Comparison of ENCODE assay signal across 8 cellular contexts in the genomic region with DNA sequence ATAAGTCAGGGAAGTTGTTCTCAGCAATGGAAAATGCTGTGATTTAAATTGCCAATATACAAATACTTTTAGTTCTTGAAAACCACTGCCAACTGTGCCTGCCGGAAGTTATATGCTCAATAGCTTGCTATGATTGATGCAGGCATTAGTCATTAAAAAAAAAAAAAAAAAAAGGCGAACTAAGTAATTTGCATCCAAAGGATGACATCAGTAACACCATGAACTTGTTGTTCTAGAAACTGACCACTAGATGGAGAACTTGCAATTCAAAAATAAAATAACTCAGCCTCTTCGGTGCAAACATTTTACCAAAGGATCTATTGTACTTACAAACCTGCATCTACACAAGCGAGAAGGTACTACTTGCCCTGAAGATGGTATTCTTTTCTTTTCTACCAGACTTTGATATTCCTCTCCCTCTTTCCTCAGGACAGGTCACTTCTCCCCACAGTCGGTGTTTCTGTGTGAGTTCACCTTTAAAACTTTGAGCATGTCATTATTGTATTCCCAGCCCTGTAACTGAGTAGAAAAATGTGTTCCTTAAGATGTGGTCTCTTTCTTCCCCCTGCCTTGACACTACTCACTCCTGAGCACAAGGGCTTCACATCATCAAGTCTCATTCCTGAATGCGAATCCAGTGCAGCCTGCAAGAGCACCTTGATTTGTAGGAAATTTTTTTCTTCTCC.
A peak's percentile ranks its signal among the peaks of the same experiment; 100 is the strongest.
DNase-seq lines count a peak whose midpoint lies in the region; ATAC-seq and TF ChIP-seq lines count a peak whose summit lies in the region.

No MANE protein-coding gene starts in this region.

- H3K27ac Mint-ChIP-seq in activated naive CD4-positive, alpha-beta T cell treated with anti-CD3 and anti-CD28 coated beads for 36 hours: no peak overlapping the region
- peak overlapping the region; percentile 43; the same call in 1 of the 2 replicates for H3K27ac Mint-ChIP-seq in GM23338

- ATAC-seq in GM23338 (peak; percentile 70), lung (ENCODE audit: insufficient read depth, low FRiP score) (peak; percentile 45)

- BruUV-seq in OCI-LY7 (replicated peaks; lab: Mats Ljungman, UMichigan): no TSS peak

- H3K9me3 ChIP-seq in OCI-LY7 (ENCODE audit: low read length) (no peaks in the 10 kb centered on the region), lung (ENCODE audit: control insufficient read depth in 2 of 2, insufficient read depth in 1 of 2, low read length in 1 of 2) (no peaks in the 10 kb centered on the region), vagina (no peaks in the 10 kb centered on the region)

- H3K36me3 ChIP-seq in GM23338 (ENCODE audit: insufficient read depth) (no peaks in the 10 kb centered on the region), KMS-11 (ENCODE audit: insufficient read depth) (no peaks in the 10 kb centered on the region), OCI-LY7 (ENCODE audit: insufficient read depth, low read length) (no peaks in the 10 kb centered on the region), lung (ENCODE audit: control insufficient read depth in 2 of 2, insufficient read depth in 2 of 2, low read length in 2 of 2) (no peaks in the 10 kb centered on the region), vagina (no peaks in the 10 kb centered on the region)

- H3K9me3 Mint-ChIP-seq in activated naive CD4-positive, alpha-beta T cell treated with anti-CD3 and anti-CD28 coated beads for 36 hours: no peaks in the 10 kb centered on the region
- H3K9me3 Mint-ChIP-seq in GM23338: no peaks in the 10 kb centered on the region

- peak; percentile 26 for DNase-seq in activated naive CD4-positive, alpha-beta T cell treated with anti-CD3 and anti-CD28 coated beads for 36 hours
- no peak for DNase-seq in activated naive CD4-positive, alpha-beta T cell treated with Interleukin-2 at 50 U/mL for 16 hours
- DNase-seq in GM23338 (ENCODE audit: low spot score): peak; percentile 80
- peak; percentile 60 for DNase-seq in OCI-LY7 (ENCODE audit: low spot score)
- no peak for DNase-seq in coronary artery (ENCODE audit: low spot score)
- DNase-seq in lung (ENCODE audit: low spot score): no peak
- no peak for DNase-seq in vagina (ENCODE audit: extremely low spot score in 2 of 2)

- CTCF ChIA-PET in activated naive CD4-positive, alpha-beta T cell treated with anti-CD3 and anti-CD28 coated beads for 36 hours (lab: Charles Lee): interaction anchor here (1.2 to 1.8 kb wide), 2 partner anchors 12 to 20 kb away, joined by 4 to 5 read pairs; no protein-coding TSS in a partner anchor
- CTCF ChIA-PET in OCI-LY7 (lab: Charles Lee; ENCODE audit: unreplicated experiment): no interaction called here

- H3K4me3 ChIP-seq in GM23338: no peak overlapping the region
- no peak overlapping the region for H3K4me3 ChIP-seq in KMS-11 (IDR thresholded peaks at IDR 0.05; ENCODE audit: insufficient read depth, low read depth, low read length)
- no peak overlapping the region for H3K4me3 ChIP-seq in OCI-LY7 (ENCODE audit: low read depth, low read length, poor library complexity, severe bottlenecking)
- no peak overlapping the region for H3K4me3 ChIP-seq in coronary artery
- no peak overlapping the region for H3K4me3 ChIP-seq in lung
- H3K4me3 ChIP-seq in vagina: no peak overlapping the region

- H3K27ac ChIP-seq in GM23338 (ENCODE audit: low read depth) (no peak overlapping the region), KMS-11 (no peak overlapping the region), OCI-LY7 (ENCODE audit: low read depth, low read length, poor library complexity, severe bottlenecking) (no peak overlapping the region), coronary artery (no peak overlapping the region), lung (ENCODE audit: low read depth in 1 of 2, low read length in 1 of 2) (no peak overlapping the region), vagina (no peak overlapping the region)

- H3K4me3 Mint-ChIP-seq in activated naive CD4-positive, alpha-beta T cell treated with anti-CD3 and anti-CD28 coated beads for 36 hours: no peak overlapping the region
- no peak overlapping the region for H3K4me3 Mint-ChIP-seq in GM23338

- TF ChIP-seq CTCF in GM23338 (conservative IDR thresholded peaks at IDR 0.05; ENCODE audit: low read depth in 2 of 2) (peak; percentile 62 to 64), KMS-11 (conservative IDR thresholded peaks at IDR 0.05; ENCODE audit: low read depth, low read length) (peak; percentile 85), OCI-LY7 (conservative IDR thresholded peaks at IDR 0.05; ENCODE audit: low read length) (peak; percentile 83), coronary artery (IDR thresholded peaks at IDR 0.05) (peak; percentile 60), lung (IDR thresholded peaks at IDR 0.05; ENCODE audit: control extremely low read depth, extremely low read depth) (peak; percentile 44), vagina (IDR thresholded peaks at IDR 0.05) (peak in 2 of 3 experiments; percentile 8 to 50)

- intact Hi-C loops in activated naive CD4-positive, alpha-beta T cell treated with anti-CD3 and anti-CD28 coated beads for 36 hours (cut with micrococcal nuclease): loop anchor here (1.0 to 5.0 kb wide), 7 partner anchors 86 to 1173 kb away; a partner anchor contains a TSS
- intact Hi-C loops in OCI-LY7 (cut with micrococcal nuclease; ENCODE audit: unreplicated experiment): loop anchor here (2.0 to 10.0 kb wide), 3 partner anchors 695 to 914 kb away; no protein-coding TSS in a partner anchor
- intact Hi-C loops in vagina (cut with DNase I): loop anchor here (5.0 kb wide), 1 partner anchor 814 kb away; no protein-coding TSS in a partner anchor

- H3K36me3 Mint-ChIP-seq in activated naive CD4-positive, alpha-beta T cell treated with anti-CD3 and anti-CD28 coated beads for 36 hours (ENCODE audit: low read depth): no peaks in the 10 kb centered on the region
- H3K36me3 Mint-ChIP-seq in GM23338 (ENCODE audit: low read depth): no peaks in the 10 kb centered on the region

- no peak overlapping the region for H3K4me2 ChIP-seq in GM23338
- H3K4me2 ChIP-seq in KMS-11: no peak overlapping the region
- no peak overlapping the region for H3K4me2 ChIP-seq in OCI-LY7 (ENCODE audit: low read length)

- WGBS in lung, 2 donors: 18 to 26% methylated on average over 6 of the region's 6 CpGs

- POLR2A ChIA-PET in OCI-LY7 (lab: Charles Lee): no interaction called here

- H2AFZ ChIP-seq in GM23338 (no peak overlapping the region; the same call in 1 of the 2 replicates), KMS-11 (ENCODE audit: low read depth) (no peak overlapping the region), OCI-LY7 (ENCODE audit: low read length) (no peak overlapping the region; the same call in 1 of the 2 replicates)

- H3K27me3 ChIP-seq in GM23338 (ENCODE audit: insufficient read depth): no peaks in the 10 kb centered on the region
- no peaks in the 10 kb centered on the region for H3K27me3 ChIP-seq in KMS-11 (ENCODE audit: insufficient read depth, low read depth)
- H3K27me3 ChIP-seq in lung (ENCODE audit: control insufficient read depth, insufficient read depth): no peaks in the 10 kb centered on the region
- H3K27me3 ChIP-seq in vagina: no peaks in the 10 kb centered on the region

- H3K9me2 ChIP-seq in GM23338 (ENCODE audit: insufficient read depth) (no peaks in the 10 kb centered on the region), OCI-LY7 (ENCODE audit: insufficient read depth, low read length) (no peaks in the 10 kb centered on the region)

- H3K4me1 Mint-ChIP-seq in activated naive CD4-positive, alpha-beta T cell treated with anti-CD3 and anti-CD28 coated beads for 36 hours (ENCODE audit: low read depth): peaks cover 5% of the 10 kb centered on the region
- peaks cover 5% of the 10 kb centered on the region for H3K4me1 Mint-ChIP-seq in GM23338

- H3K79me2 ChIP-seq in GM23338 (replicated peaks; ENCODE audit: insufficient read depth): no peaks in the 10 kb centered on the region
- H3K79me2 ChIP-seq in KMS-11 (ENCODE audit: insufficient read depth, low read depth): no peaks in the 10 kb centered on the region
- no peaks in the 10 kb centered on the region for H3K79me2 ChIP-seq in OCI-LY7 (ENCODE audit: insufficient read depth, low read depth, low read length)

- H4K20me1 ChIP-seq in GM23338 (replicated peaks; ENCODE audit: insufficient read depth) (no peaks in the 10 kb centered on the region), KMS-11 (ENCODE audit: insufficient read depth) (no peaks in the 10 kb centered on the region), OCI-LY7 (ENCODE audit: insufficient read depth, low read length) (no peaks in the 10 kb centered on the region)

- H3K9ac ChIP-seq in KMS-11: no peak overlapping the region

- TF ChIP-seq POLR2A in vagina (IDR thresholded peaks at IDR 0.05): no peak

- H3K4me1 ChIP-seq in GM23338 (ENCODE audit: insufficient read depth) (no peaks in the 10 kb centered on the region), KMS-11 (ENCODE audit: low read depth, poor library complexity, severe bottlenecking) (no peaks in the 10 kb centered on the region), OCI-LY7 (ENCODE audit: insufficient read depth, low read length, poor library complexity, severe bottlenecking) (no peaks in the 10 kb centered on the region), lung (ENCODE audit: control insufficient read depth in 2 of 2, insufficient read depth in 2 of 2, low read length in 2 of 2) (no peaks in the 10 kb centered on the region), vagina (no peaks in the 10 kb centered on the region)

- H3K27me3 Mint-ChIP-seq in activated naive CD4-positive, alpha-beta T cell treated with anti-CD3 and anti-CD28 coated beads for 36 hours (ENCODE audit: low read depth): peaks cover 13% of the 10 kb centered on the region
- H3K27me3 Mint-ChIP-seq in GM23338 (ENCODE audit: insufficient read depth, low read depth, poor library complexity): no peaks in the 10 kb centered on the region

- H3F3A ChIP-seq in GM23338 (replicated peaks; ENCODE audit: low read depth): no peaks in the 10 kb centered on the region

TF ChIP-seq in GM23338, 12 proteins besides CTCF, POLR2A, EP300 and RAD21 (continues in another document):
- TF ChIP-seq CREB1 (CRISPR knock-in tag; IDR thresholded peaks at IDR 0.05; ENCODE audit: low read depth): peak; percentile 44; the same call in 1 of the 2 replicates

Comparison
In these comparisons a context has a peak if more than half of its experiments do, and no peak if none do; other contexts are left out.
1. DNase-seq: peak in activated naive CD4-positive, alpha-beta T cell treated with anti-CD3 and anti-CD28 coated beads for 36 hours (single experiment), GM23338 (single experiment) and OCI-LY7 (single experiment); none in activated naive CD4-positive, alpha-beta T cell treated with Interleukin-2 at 50 U/mL for 16 hours (single experiment), coronary artery (single experiment), lung (single experiment) and vagina (0 of 2).
2. CTCF ChIP-seq: peak in every context shown above with its lines; median percentile 85 in KMS-11; 83 in OCI-LY7; 63 in GM23338; 60 in coronary artery; 44 in lung; 29 in vagina.